Comparison of ENCODE assay signal across 18 cellular contexts in genomic region chr12:53343449-53343848, GRCh38. TPM values are rescaled to one million over a fixed set of nuclear protein-coding genes. Genes with fewer than 3 reads are reported as not detected.
DNase-seq lines count a peak whose midpoint lies in the region; ATAC-seq and TF ChIP-seq lines count a peak whose summit lies in the region.
"Had no signal": no experiment of that assay in that cellular context is flagged by ENCODE, and none has a peak within 500 bp of the region (broad histone marks: within the 10 kb centered on the region; RNA-seq: fewer than 3 reads in every experiment).

No MANE protein-coding gene starts in this region.

- no peak overlapping the region for H3K27ac Mint-ChIP-seq in activated naive CD4-positive, alpha-beta T cell treated with anti-CD3 and anti-CD28 coated beads, Interleukin-2, amount 50 U/mL, for 24 hours
- no peak overlapping the region for H3K27ac Mint-ChIP-seq in central memory CD8-positive, alpha-beta T cell (ENCODE audit: low read depth)
- no peak overlapping the region for H3K27ac Mint-ChIP-seq in osteocyte (ENCODE audit: unreplicated experiment)
- H3K27ac Mint-ChIP-seq: activated naive CD4-positive, alpha-beta T cell treated with anti-CD3 and anti-CD28 coated beads, Interleukin-2, amount 50 U/mL, for 72 hours had no signal

- H3K36me3 Mint-ChIP-seq in activated naive CD4-positive, alpha-beta T cell treated with anti-CD3 and anti-CD28 coated beads, Interleukin-2, amount 50 U/mL, for 24 hours: no peaks in the 10 kb centered on the region
- peaks cover 13% of the 10 kb centered on the region for H3K36me3 Mint-ChIP-seq in central memory CD8-positive, alpha-beta T cell (ENCODE audit: insufficient read depth)
- no peaks in the 10 kb centered on the region for H3K36me3 Mint-ChIP-seq in osteocyte (ENCODE audit: unreplicated experiment)
- H3K36me3 Mint-ChIP-seq: activated naive CD4-positive, alpha-beta T cell treated with anti-CD3 and anti-CD28 coated beads, Interleukin-2, amount 50 U/mL, for 72 hours had no signal

- no peaks in the 10 kb centered on the region for H3K9me3 Mint-ChIP-seq in activated naive CD4-positive, alpha-beta T cell treated with anti-CD3 and anti-CD28 coated beads, Interleukin-2, amount 50 U/mL, for 24 hours
- no peaks in the 10 kb centered on the region for H3K9me3 Mint-ChIP-seq in central memory CD8-positive, alpha-beta T cell
- H3K9me3 Mint-ChIP-seq in osteocyte (ENCODE audit: unreplicated experiment): no peaks in the 10 kb centered on the region
- H3K9me3 Mint-ChIP-seq: activated naive CD4-positive, alpha-beta T cell treated with anti-CD3 and anti-CD28 coated beads, Interleukin-2, amount 50 U/mL, for 72 hours had no signal

- peak overlapping the region; percentile 61 for H3K4me3 Mint-ChIP-seq in activated naive CD4-positive, alpha-beta T cell treated with anti-CD3 and anti-CD28 coated beads, Interleukin-2, amount 50 U/mL, for 24 hours
- H3K4me3 Mint-ChIP-seq in central memory CD8-positive, alpha-beta T cell: peak overlapping the region; percentile 91
- H3K4me3 Mint-ChIP-seq in osteocyte (ENCODE audit: unreplicated experiment): peak overlapping the region; percentile 30

- H3K27me3 Mint-ChIP-seq in activated naive CD4-positive, alpha-beta T cell treated with anti-CD3 and anti-CD28 coated beads, Interleukin-2, amount 50 U/mL, for 24 hours: peaks cover under 1% of the 10 kb centered on the region
- peaks cover 13% of the 10 kb centered on the region for H3K27me3 Mint-ChIP-seq in central memory CD8-positive, alpha-beta T cell
- peaks cover 8% of the 10 kb centered on the region for H3K27me3 Mint-ChIP-seq in osteocyte (ENCODE audit: unreplicated experiment)

- no peak for ATAC-seq in central memory CD8-positive, alpha-beta T cell (replicated peaks; ENCODE audit: extremely low read depth, poor library complexity, severe bottlenecking)
- ATAC-seq: heart right ventricle, sciatic nerve had no signal

- no peak for TF ChIP-seq CTCF in osteocyte (IDR thresholded peaks at IDR 0.05)

- no peak for DNase-seq in activated naive CD4-positive, alpha-beta T cell treated with Interleukin-2 at 50 U/mL for 16 hours
- no peak for DNase-seq in central memory CD8-positive, alpha-beta T cell (ENCODE audit: low spot score in 2 of 2)
- DNase-seq in osteocyte (ENCODE audit: extremely low spot score, unreplicated experiment) (no peak), nucleus accumbens (lab: John Stamatoyannopoulos, UW) (no peak), glomerular visceral epithelial cell (ENCODE audit: extremely low spot score) (no peak)
- DNase-seq: heart right ventricle; NCI-H146; NCI-H345; NK-92 treated with Interleukin-12 subunit alpha and Interleukin-12 subunit beta, amount 100 ng/mL, for 24 hours; SW 1271; WERI-Rb-1 had no signal

- peaks cover 22% of the 10 kb centered on the region for H3K4me1 Mint-ChIP-seq in activated naive CD4-positive, alpha-beta T cell treated with anti-CD3 and anti-CD28 coated beads, Interleukin-2, amount 50 U/mL, for 24 hours
- peaks cover 15% of the 10 kb centered on the region for H3K4me1 Mint-ChIP-seq in central memory CD8-positive, alpha-beta T cell
- H3K4me1 Mint-ChIP-seq in osteocyte (ENCODE audit: unreplicated experiment): peaks cover 20% of the 10 kb centered on the region

RNA-seq across cellular contexts. Expression of gene SP7, which starts 7.3 kb away (rescaled TPM):
- total RNA-seq in osteocyte: not detected in 2 replicates
- total RNA-seq: activated naive CD4-positive, alpha-beta T cell treated with anti-CD3 and anti-CD28 coated beads, Interleukin-2, amount 50 U/mL, for 72 hours; heart right ventricle; HT1080; lung microvascular endothelial cell; RPMI7951; suprapubic skin had no signal

RNA-seq across cellular contexts. Expression of gene AAAS, which starts 22.0 kb away (rescaled TPM):
- total RNA-seq in osteocyte: 66.3 and 72.8 TPM in 2 replicates

RNA-seq across cellular contexts. Expression of gene SP1, which starts 36.5 kb away (rescaled TPM):
- total RNA-seq in osteocyte: 77.0 and 83.3 TPM in 2 replicates

RNA-seq across cellular contexts. Expression of gene MYG1, which starts 44.0 kb away (rescaled TPM):
- total RNA-seq in osteocyte: 72.5 and 80.5 TPM in 2 replicates

RNA-seq across cellular contexts. Expression of gene PFDN5, which starts 48.1 kb away (rescaled TPM):
- total RNA-seq in osteocyte: 394 and 396 TPM in 2 replicates

Comparison
In these comparisons a context has a peak if more than half of its experiments do, and no peak if none do; other contexts are left out.
1. H3K4me3 Mint-ChIP-seq: peak in every context shown above with its lines; median percentile 91 in central memory CD8-positive, alpha-beta T cell; 61 in activated naive CD4-positive, alpha-beta T cell treated with anti-CD3 and anti-CD28 coated beads, Interleukin-2, amount 50 U/mL, for 24 hours; 30 in osteocyte.